In genomic region chr4:105707783-105708182, GRCh38 we compare ENCODE assay signal across 1 cellular context.
TF ChIP-seq lines count a peak whose summit lies in the region.

No MANE protein-coding gene starts in this region.

TF ChIP-seq in HEK293, 187 proteins besides CTCF, POLR2A, EP300 and RAD21 (continued from another document):
- TF ChIP-seq ZNF692 (tag by site-specific recombination; IDR thresholded peaks at IDR 0.05) (no peak), ZNF561 (tag by site-specific recombination; IDR thresholded peaks at IDR 0.05; ENCODE audit: borderline replicate concordance) (no peak), ZNF660 (tag by site-specific recombination; IDR thresholded peaks at IDR 0.05) (no peak), ZNF121 (tag by site-specific recombination; IDR thresholded peaks at IDR 0.05) (no peak), ZNF335 (tag by site-specific recombination; conservative IDR thresholded peaks at IDR 0.05) (no peak), BCL11A (tag by site-specific recombination; IDR thresholded peaks at IDR 0.05; ENCODE audit: low read depth) (no peak), ZNF112 (tag by site-specific recombination; IDR thresholded peaks at IDR 0.05) (no peak)
